In the genomic region with DNA sequence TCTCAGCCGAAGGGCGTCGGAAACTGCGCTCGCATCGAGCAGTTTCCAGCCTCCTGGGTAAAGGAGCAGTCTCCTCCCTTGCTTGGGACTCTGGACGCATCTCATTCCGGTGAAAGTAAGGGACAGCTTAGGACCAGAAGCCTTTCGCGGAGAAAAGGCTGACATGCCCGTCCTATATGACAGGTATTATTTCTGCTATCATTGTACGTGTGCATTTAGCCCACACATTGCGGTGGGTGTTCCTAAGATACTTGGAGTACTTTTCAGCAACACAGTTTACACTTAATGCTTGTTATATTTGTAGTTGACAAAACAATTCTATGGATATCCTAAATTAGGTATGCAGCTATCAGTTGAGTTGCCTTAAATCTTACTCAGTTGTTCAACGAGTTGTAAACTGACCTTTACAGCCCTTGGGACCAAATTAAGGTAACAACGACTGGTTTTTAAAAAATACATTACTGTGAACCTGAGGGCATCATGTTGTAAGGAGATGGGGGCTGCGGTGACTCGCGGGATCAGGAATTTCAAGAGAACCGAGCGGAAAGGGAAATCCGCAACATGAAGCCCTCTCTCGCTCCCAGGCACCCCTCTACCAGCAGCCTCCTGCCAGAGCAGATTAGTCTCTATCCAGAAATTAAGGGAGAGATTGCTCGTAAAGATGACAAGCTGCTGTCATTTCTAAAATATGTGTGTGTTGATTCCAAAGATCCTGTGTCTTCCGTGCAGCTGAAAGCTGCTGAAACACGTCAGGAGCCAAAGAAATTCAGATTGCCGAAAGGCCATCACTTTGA, we compare ENCODE assay signal across 8 cellular contexts. TPM values are rescaled to one million over a fixed set of nuclear protein-coding genes. Genes with fewer than 3 reads are reported as not detected.
A peak's percentile ranks its signal among the peaks of the same experiment; 100 is the strongest.
DNase-seq lines count a peak whose midpoint lies in the region; ATAC-seq and TF ChIP-seq lines count a peak whose summit lies in the region.

No MANE protein-coding gene starts in this region.

- peak; percentile 19 for ATAC-seq in HG03196 (IDR thresholded peaks at IDR 0.05; ENCODE audit: unreplicated experiment)

- intact Hi-C loops in activated T-helper 1 cell treated with anti-CD3 and anti-CD28 coated beads, Interleukin-12 subunit alpha, Interleukin-12 subunit beta, Interleukin-2, Interleukin-4 antibody, amounts not matched to agents 30 ng/mL and 10 ng/mL and 1 ng/mL, durations not matched to agents 14 hours and 24 hours and 36 hours (cut with micrococcal nuclease) = loop anchor here (1.0 to 10.0 kb wide), 16 partner anchors 14 to 1751 kb away; a partner anchor contains a TSS

- H3K36me3 ChIP-seq in hepatocyte (replicated peaks; ENCODE audit: insufficient read depth, low read depth) = no peaks in the 10 kb centered on the region

- H3K27ac Mint-ChIP-seq in activated T-helper 1 cell treated with anti-CD3 and anti-CD28 coated beads, Interleukin-12 subunit alpha, Interleukin-12 subunit beta, Interleukin-2, Interleukin-4 antibody, amounts not matched to agents 30 ng/mL and 10 ng/mL and 1 ng/mL, durations not matched to agents 14 hours and 24 hours and 36 hours = peak overlapping the region; percentile 99

- H3K4me2 ChIP-seq in hepatocyte = peak overlapping the region; percentile 83

- peaks cover 32% of the 10 kb centered on the region for H4K20me1 ChIP-seq in hepatocyte (ENCODE audit: insufficient read depth, poor library complexity, severe bottlenecking)

- H3K79me2 ChIP-seq in hepatocyte = peaks cover 71% of the 10 kb centered on the region

- H3K27me3 ChIP-seq in hepatocyte = no peaks in the 10 kb centered on the region

- peak overlapping the region; percentile 61 for H3K4me3 ChIP-seq in hepatocyte
- peak overlapping the region; percentile 90 for H3K4me3 ChIP-seq in skeletal muscle cell (ENCODE audit: low read depth, low read length)

- H3K4me3 Mint-ChIP-seq in activated T-helper 1 cell treated with anti-CD3 and anti-CD28 coated beads, Interleukin-12 subunit alpha, Interleukin-12 subunit beta, Interleukin-2, Interleukin-4 antibody, amounts not matched to agents 30 ng/mL and 10 ng/mL and 1 ng/mL, durations not matched to agents 14 hours and 24 hours and 36 hours = peak overlapping the region; percentile 99

- H3K4me1 ChIP-seq in hepatocyte (ENCODE audit: insufficient read depth) = peaks cover 11% of the 10 kb centered on the region

- peaks cover 44% of the 10 kb centered on the region for H3K4me1 Mint-ChIP-seq in activated T-helper 1 cell treated with anti-CD3 and anti-CD28 coated beads, Interleukin-12 subunit alpha, Interleukin-12 subunit beta, Interleukin-2, Interleukin-4 antibody, amounts not matched to agents 30 ng/mL and 10 ng/mL and 1 ng/mL, durations not matched to agents 14 hours and 24 hours and 36 hours (ENCODE audit: low read depth)

- H3K9me3 Mint-ChIP-seq in activated T-helper 1 cell treated with anti-CD3 and anti-CD28 coated beads, Interleukin-12 subunit alpha, Interleukin-12 subunit beta, Interleukin-2, Interleukin-4 antibody, amounts not matched to agents 30 ng/mL and 10 ng/mL and 1 ng/mL, durations not matched to agents 14 hours and 24 hours and 36 hours = no peaks in the 10 kb centered on the region

- H3K27me3 Mint-ChIP-seq in activated T-helper 1 cell treated with anti-CD3 and anti-CD28 coated beads, Interleukin-12 subunit alpha, Interleukin-12 subunit beta, Interleukin-2, Interleukin-4 antibody, amounts not matched to agents 30 ng/mL and 10 ng/mL and 1 ng/mL, durations not matched to agents 14 hours and 24 hours and 36 hours (ENCODE audit: insufficient read depth) = peaks cover 3% of the 10 kb centered on the region

- peak overlapping the region; percentile 44 for H3K27ac ChIP-seq in hepatocyte

- H3K9me3 ChIP-seq in hepatocyte (ENCODE audit: low read depth) = no peaks in the 10 kb centered on the region

- WGBS in hepatocyte (ENCODE audit: low lambda C conversion rate, missing lambda C conversion rate) = 2% methylated on average over 26 of the region's 26 CpGs

- H3K36me3 Mint-ChIP-seq in activated T-helper 1 cell treated with anti-CD3 and anti-CD28 coated beads, Interleukin-12 subunit alpha, Interleukin-12 subunit beta, Interleukin-2, Interleukin-4 antibody, amounts not matched to agents 30 ng/mL and 10 ng/mL and 1 ng/mL, durations not matched to agents 14 hours and 24 hours and 36 hours (ENCODE audit: low read depth) = peaks cover 9% of the 10 kb centered on the region

- H3K9me2 ChIP-seq in hepatocyte (replicated peaks; ENCODE audit: insufficient read depth) = no peaks in the 10 kb centered on the region

- DNase-seq in NCI-H1417 (lab: John Stamatoyannopoulos, UW) (peak in 2 of 3 experiments; percentile 2 to 54), NCI-H1417 treated with DMSO at 0.1 percent for 48 hours (lab: John Stamatoyannopoulos, UW) (no peak), hepatocyte (ENCODE audit: low spot score) (peak; percentile 23), skeletal muscle cell (ENCODE audit: low read depth) (no peak), NCI-H774 (lab: John Stamatoyannopoulos, UW) (no peak), NCI-H1092 (lab: John Stamatoyannopoulos, UW) (no peak)
- no peak for DNase-seq in activated T-helper 1 cell treated with anti-CD3 and anti-CD28 coated beads, Interleukin-12 subunit alpha, Interleukin-12 subunit beta, Interleukin-2, Interleukin-4 antibody, amounts not matched to agents 30 ng/mL and 10 ng/mL and 1 ng/mL, durations not matched to agents 14 hours and 24 hours and 36 hours (ENCODE audit: low spot score)

- TF ChIP-seq CTCF in hepatocyte (IDR thresholded peaks at IDR 0.05; ENCODE audit: poor library complexity) = no peak

- H2AFZ ChIP-seq in hepatocyte = peak overlapping the region; percentile 93

RNA-seq across cellular contexts. Expression of a gene that starts 0.6 kb away (rescaled TPM):
- 99.7 and 105 TPM in 2 replicates for total RNA-seq in activated T-helper 1 cell treated with anti-CD3 and anti-CD28 coated beads, Interleukin-12 subunit alpha, Interleukin-12 subunit beta, Interleukin-2, Interleukin-4 antibody, amounts not matched to agents 30 ng/mL and 10 ng/mL and 1 ng/mL, durations not matched to agents 14 hours and 24 hours and 36 hours
- total RNA-seq in hepatocyte = 97.9 and 127 TPM in 2 replicates
- polyA plus RNA-seq in hepatocyte = 26.1 and 37.4 TPM in 2 replicates

RNA-seq across cellular contexts. Expression of a gene that starts 14.0 kb away (rescaled TPM):
- total RNA-seq in activated T-helper 1 cell treated with anti-CD3 and anti-CD28 coated beads, Interleukin-12 subunit alpha, Interleukin-12 subunit beta, Interleukin-2, Interleukin-4 antibody, amounts not matched to agents 30 ng/mL and 10 ng/mL and 1 ng/mL, durations not matched to agents 14 hours and 24 hours and 36 hours = 22.3 and 23.5 TPM in 2 replicates
- total RNA-seq in hepatocyte = 27.5 and 31.4 TPM in 2 replicates
- polyA plus RNA-seq in hepatocyte = 20.1 and 25.3 TPM in 2 replicates

Comparison
In these comparisons a context has a peak if more than half of its experiments do, and no peak if none do; other contexts are left out.
1. DNase-seq: peak in NCI-H1417 (2 of 3) and hepatocyte (single experiment); none in NCI-H1417 treated with DMSO at 0.1 percent for 48 hours (single experiment), activated T-helper 1 cell treated with anti-CD3 and anti-CD28 coated beads, Interleukin-12 subunit alpha, Interleukin-12 subunit beta, Interleukin-2, Interleukin-4 antibody, amounts not matched to agents 30 ng/mL and 10 ng/mL and 1 ng/mL, durations not matched to agents 14 hours and 24 hours and 36 hours (single experiment), skeletal muscle cell (single experiment), NCI-H774 (single experiment) and NCI-H1092 (single experiment).